16 cellular contexts compared by ENCODE assay signal in genomic region chr13:99289674-99290337, GRCh38. TPM values are rescaled to one million over a fixed set of nuclear protein-coding genes. Genes with fewer than 3 reads are reported as not detected.
A peak's percentile ranks its signal among the peaks of the same experiment; 100 is the strongest.
DNase-seq lines count a peak whose midpoint lies in the region; ATAC-seq and TF ChIP-seq lines count a peak whose summit lies in the region.
"Had no signal": no experiment of that assay in that cellular context is flagged by ENCODE, and none has a peak within 500 bp of the region (broad histone marks: within the 10 kb centered on the region; RNA-seq: fewer than 3 reads in every experiment).

No MANE protein-coding gene starts in this region.

- peaks cover 9 to 21% of the 10 kb centered on the region in 2 donors for H3K36me3 Mint-ChIP-seq in activated T-cell treated with anti-CD3 and anti-CD28 coated beads, Interleukin-2, amount 50 U/mL, for 72 hours (ENCODE audit: insufficient read depth in 2 of 2)

- TF ChIP-seq CTCF in esophagus squamous epithelium (IDR thresholded peaks at IDR 0.05) = no peak
- TF ChIP-seq CTCF in upper lobe of right lung (IDR thresholded peaks at IDR 0.05) = no peak

- 50 to 52% methylated on average over 7 of the region's 7 CpGs for WGBS in esophagus squamous epithelium, 2 donors

- peak overlapping the region; percentile 97 for H3K27ac Mint-ChIP-seq in activated T-cell treated with anti-CD3 and anti-CD28 coated beads, Interleukin-2, amount 50 U/mL, for 72 hours

- H3K4me3 ChIP-seq in esophagus squamous epithelium (no peak overlapping the region), upper lobe of right lung (no peak overlapping the region)
- H3K4me3 ChIP-seq: dorsolateral prefrontal cortex had no signal

- no peaks in the 10 kb centered on the region for H3K27me3 ChIP-seq in esophagus squamous epithelium
- no peaks in the 10 kb centered on the region for H3K27me3 ChIP-seq in upper lobe of right lung
- H3K27me3 ChIP-seq: dorsolateral prefrontal cortex had no signal

- H3K4me1 Mint-ChIP-seq in activated T-cell treated with anti-CD3 and anti-CD28 coated beads, Interleukin-2, amount 50 U/mL, for 72 hours (ENCODE audit: low read depth) = peaks cover 96% of the 10 kb centered on the region

- peak overlapping the region; percentile 71 to 83 for H3K4me3 Mint-ChIP-seq in activated T-cell treated with anti-CD3 and anti-CD28 coated beads, Interleukin-2, amount 50 U/mL, for 72 hours

- peaks cover 0 to 8% (median 0%) of the 10 kb centered on the region in 3 donors for H3K36me3 ChIP-seq in esophagus squamous epithelium
- peaks cover 3% of the 10 kb centered on the region for H3K36me3 ChIP-seq in upper lobe of right lung

- no peak for TF ChIP-seq POLR2A in esophagus squamous epithelium (IDR thresholded peaks at IDR 0.05)

- intact Hi-C loops in esophagus squamous epithelium (cut with DNase I) = no loop called here
- intact Hi-C loops in upper lobe of right lung (cut with DNase I) = no loop called here

- peak; percentile 71 to 77 for ATAC-seq in activated T-cell treated with anti-CD3 and anti-CD28 coated beads, Interleukin-2, amount 50 U/mL, for 72 hours (replicated peaks in 1 of 2)
- peak; percentile 26 for ATAC-seq in upper lobe of right lung
- no peak for ATAC-seq in GM18520 (IDR thresholded peaks at IDR 0.05; ENCODE audit: unreplicated experiment)

- no peaks in the 10 kb centered on the region for H3K9me3 Mint-ChIP-seq in activated T-cell treated with anti-CD3 and anti-CD28 coated beads, Interleukin-2, amount 50 U/mL, for 72 hours

- peak overlapping the region; percentile 53 to 84 (median 75) for H3K27ac ChIP-seq in esophagus squamous epithelium
- no peak overlapping the region for H3K27ac ChIP-seq in upper lobe of right lung
- H3K27ac ChIP-seq: parathyroid adenoma, VCaP had no signal

- no peaks in the 10 kb centered on the region for H3K27me3 Mint-ChIP-seq in activated T-cell treated with anti-CD3 and anti-CD28 coated beads, Interleukin-2, amount 50 U/mL, for 72 hours (ENCODE audit: low read depth)

- peak in 2 of 3 donors; percentile 41 to 52 for DNase-seq in stimulated activated CD4-positive, alpha-beta T cell treated with anti-CD3 and anti-CD28 coated beads, Interleukin-12 subunit alpha, Interleukin-12 subunit beta, amount 100 ng/mL, for 48 hours (ENCODE audit: low read depth in 2 of 3, low spot score in 1 of 3)
- DNase-seq in stimulated activated CD4-positive, alpha-beta T cell treated with anti-CD3 and anti-CD28 coated beads, Interleukin-12 subunit alpha, Interleukin-12 subunit beta, amount 100 ng/mL, for 4 hours = no peak
- peak; percentile 78 to 80 for DNase-seq in activated T-cell treated with anti-CD3 and anti-CD28 coated beads, Interleukin-2, amount 50 U/mL, for 72 hours
- DNase-seq in esophagus squamous epithelium (lab: John Stamatoyannopoulos, UW) = no peak
- no peak for DNase-seq in upper lobe of right lung
- DNase-seq in NCI-H2029 treated with DMSO at 0.1 percent for 48 hours (lab: John Stamatoyannopoulos, UW) = no peak
- DNase-seq in NCI-H1436 treated with DMSO at 0.1 percent for 48 hours (lab: John Stamatoyannopoulos, UW) = no peak
- DNase-seq: amygdala, dorsolateral prefrontal cortex, foreskin fibroblast, NCI-H2107 had no signal

- H3K4me1 ChIP-seq in esophagus squamous epithelium = peaks cover 18 to 79% (median 40%) of the 10 kb centered on the region in 3 donors
- H3K4me1 ChIP-seq in upper lobe of right lung = peaks cover 8% of the 10 kb centered on the region
- H3K4me1 ChIP-seq: parathyroid adenoma had no signal

- no peaks in the 10 kb centered on the region for H3K9me3 ChIP-seq in esophagus squamous epithelium
- no peaks in the 10 kb centered on the region for H3K9me3 ChIP-seq in upper lobe of right lung

RNA-seq across cellular contexts. Expression of gene GPR183, which starts 17.4 kb away (rescaled TPM):
- 10 to 100 TPM; 32.8 to 57.5 TPM for total RNA-seq in activated T-cell treated with anti-CD3 and anti-CD28 coated beads, Interleukin-2, amount 50 U/mL, for 72 hours
- total RNA-seq in esophagus squamous epithelium (1 to 10 TPM in 3 of 4 donors, under 1 TPM in 1; 0.53 to 9.5 (median 3.2) TPM), upper lobe of right lung (13.6 TPM)
- total RNA-seq: SK-MEL-5 had no signal

RNA-seq across cellular contexts. Expression of gene GPR18, which starts 31.6 kb away (rescaled TPM):
- 10 to 100 TPM; 12.4 to 17.3 TPM for total RNA-seq in activated T-cell treated with anti-CD3 and anti-CD28 coated beads, Interleukin-2, amount 50 U/mL, for 72 hours
- total RNA-seq in esophagus squamous epithelium (under 1 TPM in 1 of 4 donors, not detected in 3; 0.19 TPM), upper lobe of right lung (0.58 TPM)
- total RNA-seq: Daoy, dorsolateral prefrontal cortex had no signal

Comparison
In these comparisons a context has a peak if more than half of its experiments do, and no peak if none do; other contexts are left out.
1. DNase-seq: peak in stimulated activated CD4-positive, alpha-beta T cell treated with anti-CD3 and anti-CD28 coated beads, Interleukin-12 subunit alpha, Interleukin-12 subunit beta, amount 100 ng/mL, for 48 hours (2 of 3) and activated T-cell treated with anti-CD3 and anti-CD28 coated beads, Interleukin-2, amount 50 U/mL, for 72 hours (2 of 2); none in stimulated activated CD4-positive, alpha-beta T cell treated with anti-CD3 and anti-CD28 coated beads, Interleukin-12 subunit alpha, Interleukin-12 subunit beta, amount 100 ng/mL, for 4 hours (single experiment), esophagus squamous epithelium (single experiment), upper lobe of right lung (single experiment), NCI-H2029 treated with DMSO at 0.1 percent for 48 hours (single experiment) and NCI-H1436 treated with DMSO at 0.1 percent for 48 hours (single experiment).